Comparison of ENCODE assay signal across 8 cellular contexts in genomic region chr19:45693168-45693788, GRCh38. TPM values are rescaled to one million over a fixed set of nuclear protein-coding genes. Genes with fewer than 3 reads are reported as not detected.
DNase-seq lines count a peak whose midpoint lies in the region; ATAC-seq and TF ChIP-seq lines count a peak whose summit lies in the region.

No MANE protein-coding gene starts in this region.

- WGBS in body of pancreas, 2 donors = 0 to 1% methylated on average over 11 to 20 of the region's 20 CpGs

- TF ChIP-seq POLR2A in body of pancreas (IDR thresholded peaks at IDR 0.05) = no peak

- H3K4me2 ChIP-seq in skeletal muscle satellite cell (ENCODE audit: low read length) = peak overlapping the region; percentile 83

- no peaks in the 10 kb centered on the region for H3K9me3 ChIP-seq in body of pancreas
- no peaks in the 10 kb centered on the region for H3K9me3 ChIP-seq in iPS-18c (ENCODE audit: control insufficient read depth, insufficient read depth, low read length)
- no peaks in the 10 kb centered on the region for H3K9me3 ChIP-seq in skeletal muscle satellite cell (replicated peaks; ENCODE audit: low read length)

- peaks cover 16% of the 10 kb centered on the region for H3K4me1 ChIP-seq in body of pancreas
- peaks cover 9% of the 10 kb centered on the region for H3K4me1 ChIP-seq in skeletal muscle satellite cell (ENCODE audit: control insufficient read depth, insufficient read depth, low read length)

- DNase-seq in GM10248 (ENCODE audit: extremely low spot score) (peak; percentile 73), NCI-H1092 treated with DMSO at 0.1 percent for 48 hours (lab: John Stamatoyannopoulos, UW) (peak; percentile 42), T1000 (lab: John Stamatoyannopoulos, UW) (peak; percentile 45), body of pancreas (peak; percentile 82 to 86 (median 83))

- POLR2A ChIA-PET in GM10248 (lab: Yijun Ruan, JAX) = interaction anchor here (1.0 kb wide), 1 partner anchor 14 kb away, joined by 3 read pairs; no protein-coding TSS in a partner anchor

- TF ChIP-seq CTCF in GM10248 (IDR thresholded peaks at IDR 0.05; ENCODE audit: control extremely low read depth, extremely low read depth, low read depth, missing control alignments) (peak; percentile 93), body of pancreas (IDR thresholded peaks at IDR 0.05) (peak; percentile 68 to 92 (median 79))

- intact Hi-C loops in body of pancreas (cut with DNase I) = no loop called here

- H3K27me3 ChIP-seq in body of pancreas = no peaks in the 10 kb centered on the region
- H3K27me3 ChIP-seq in skeletal muscle satellite cell (ENCODE audit: control insufficient read depth, insufficient read depth, low read length) = no peaks in the 10 kb centered on the region

- H3K27ac ChIP-seq in body of pancreas = peak overlapping the region; percentile 78 to 93 (median 90)

- CTCF ChIA-PET in GM10248 (lab: Yijun Ruan, JAX) = interaction anchor here (0.7 to 6.0 kb wide), 27 partner anchors 13 to 266 kb away, joined by 3 to 100 read pairs (median 5); partner anchors contain the start of genes EML2, FBXO46, OPA3 and SIX5

- peak overlapping the region; percentile 49 to 57 for H3K4me3 ChIP-seq in body of pancreas
- H3K4me3 ChIP-seq in iPS-18c (ENCODE audit: insufficient read depth, low read depth, low read length) = peak overlapping the region; percentile 79
- peak overlapping the region; percentile 90 for H3K4me3 ChIP-seq in skeletal muscle satellite cell (ENCODE audit: low read length)

- peak; percentile 11 for ATAC-seq in body of pancreas
- ATAC-seq in GM21786 (IDR thresholded peaks at IDR 0.05; ENCODE audit: unreplicated experiment) = no peak
- no peak for ATAC-seq in GM18520 (IDR thresholded peaks at IDR 0.05; ENCODE audit: unreplicated experiment)

- H3K36me3 ChIP-seq in body of pancreas (replicated peaks in 1 of 2; ENCODE audit: insufficient read depth in 1 of 2, low read depth in 2 of 2) (no peaks in the 10 kb centered on the region), skeletal muscle satellite cell (ENCODE audit: insufficient read depth, low read length) (peaks cover 7% of the 10 kb centered on the region)

- H3K9ac ChIP-seq in skeletal muscle satellite cell (ENCODE audit: low read depth, low read length) = peak overlapping the region; percentile 84

RNA-seq across cellular contexts. Expression of gene QPCTL, which starts 0.8 kb away (rescaled TPM):
- 1 to 10 TPM; 2.1 to 4.0 TPM for total RNA-seq in body of pancreas
- total RNA-seq in skeletal muscle satellite cell (2012; rRNA removed) = 23.8 and 26.1 TPM in 2 replicates

RNA-seq across cellular contexts. Expression of gene SNRPD2, which starts 1.5 kb away (rescaled TPM):
- total RNA-seq in body of pancreas = 10 to 100 TPM; 25.1 to 66.4 TPM
- 347 and 439 TPM in 2 replicates for total RNA-seq in skeletal muscle satellite cell (2012; rRNA removed)

RNA-seq across cellular contexts. Expression of gene GIPR, which starts 25.3 kb away (rescaled TPM):
- total RNA-seq in body of pancreas = 1 to 10 TPM; 3.9 to 9.2 TPM
- not detected in 2 replicates for total RNA-seq in skeletal muscle satellite cell (2012; rRNA removed)

RNA-seq across cellular contexts. Expression of gene FBXO46, which starts 37.4 kb away (rescaled TPM):
- 10 to 100 TPM in 1 of 2 donors, 1 to 10 TPM in 1; 7.8 to 11.9 TPM for total RNA-seq in body of pancreas
- 6.6 and 9.2 TPM in 2 replicates for total RNA-seq in skeletal muscle satellite cell (2012; rRNA removed)

RNA-seq across cellular contexts. Expression of gene MEIOSIN, which starts 40.0 kb away (rescaled TPM):
- not detected for total RNA-seq in body of pancreas
- under 0.01 and 0.25 TPM in 2 replicates for total RNA-seq in skeletal muscle satellite cell (2012; rRNA removed)
